8 cellular contexts compared by ENCODE assay signal in the genomic region with DNA sequence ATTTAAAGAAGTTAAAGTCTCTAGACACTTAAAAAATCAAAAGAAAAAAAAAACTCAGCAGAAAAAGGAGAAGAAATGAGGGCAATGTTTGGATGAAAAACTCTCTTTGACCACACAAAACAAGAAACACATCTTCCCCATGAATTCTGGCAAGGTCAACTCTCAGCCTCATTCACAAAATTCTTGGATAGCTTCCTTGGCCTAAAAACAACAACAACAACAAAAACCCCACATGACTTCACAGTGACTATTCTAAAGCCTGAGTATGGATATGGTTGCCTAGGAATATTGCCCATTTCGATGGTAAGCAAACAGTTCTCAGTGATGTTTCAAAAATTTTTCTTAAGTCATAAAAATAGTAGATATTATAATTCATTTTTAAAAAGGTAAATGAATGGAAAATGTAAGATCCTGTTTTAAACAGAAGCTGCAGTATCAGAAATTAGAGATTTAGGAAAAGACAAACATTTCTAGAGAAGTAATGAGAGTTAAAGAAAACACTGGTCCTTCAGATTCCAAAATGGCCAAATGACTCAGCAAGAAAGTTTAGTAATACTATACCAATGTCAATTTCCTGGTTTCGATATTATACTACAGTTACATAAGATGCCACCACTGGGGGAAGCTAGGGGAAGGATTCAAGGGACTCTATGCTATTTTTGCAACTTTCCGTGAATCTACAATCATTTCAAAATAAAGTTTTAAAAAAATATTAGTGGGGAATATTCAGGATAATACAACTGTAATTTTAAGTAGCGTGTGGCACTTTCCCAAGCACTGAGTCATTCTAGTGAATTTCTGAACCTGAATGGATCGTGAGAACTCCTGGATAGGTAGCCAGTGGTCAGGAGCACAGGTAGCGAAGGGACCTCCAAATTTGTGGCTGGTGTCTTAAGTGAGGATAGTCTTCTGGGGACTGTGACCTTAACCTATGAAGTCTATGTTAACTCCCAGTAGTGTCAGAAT.
A peak's percentile ranks its signal among the peaks of the same experiment; 100 is the strongest.
DNase-seq lines count a peak whose midpoint lies in the region; ATAC-seq and TF ChIP-seq lines count a peak whose summit lies in the region.
"Had no signal": no experiment of that assay in that cellular context is flagged by ENCODE, and none has a peak within 500 bp of the region (broad histone marks: within the 10 kb centered on the region; RNA-seq: fewer than 3 reads in every experiment).

No MANE protein-coding gene starts in this region.

- H3K27me3 ChIP-seq in HUES6 (ENCODE audit: control insufficient read depth, insufficient read depth, low read length) (no peaks in the 10 kb centered on the region), tibial artery (no peaks in the 10 kb centered on the region)

- H3K4me3 ChIP-seq in HUES6 (ENCODE audit: low read depth, low read length) (no peak overlapping the region), tibial artery (no peak overlapping the region)

- H3K9me3 ChIP-seq in HUES6 (ENCODE audit: control insufficient read depth, insufficient read depth, low read depth, low read length): peaks cover 14% of the 10 kb centered on the region
- H3K9me3 ChIP-seq in tibial artery: no peaks in the 10 kb centered on the region

- DNase-seq in amniotic stem cell (lab: John Stamatoyannopoulos, UW) (peak; percentile 8), hepatic stellate cell (ENCODE audit: low spot score) (peak; percentile 42), tibial artery (no peak)
- DNase-seq in NK-92 treated with Interleukin-12 subunit alpha and Interleukin-12 subunit beta, amount 100 ng/mL, for 24 hours (lab: John Stamatoyannopoulos, UW): no peak
- DNase-seq: activated CD4-positive, alpha-beta memory T cell treated with anti-CD3 and anti-CD28 coated beads, Interleukin-2, amount 10 ng/mL, durations not matched to agents 7 days and 5 days had no signal

- H3K27ac ChIP-seq in HUES6 (ENCODE audit: low read depth, low read length): 0 out of 2 replicates have a peak overlapping the region, but pooled peaks have one; percentile 26
- peak overlapping the region; percentile 29 to 54 for H3K27ac ChIP-seq in tibial artery

- ATAC-seq in HG03175 (IDR thresholded peaks at IDR 0.05; ENCODE audit: unreplicated experiment) (no peak), GM19463 (IDR thresholded peaks at IDR 0.05; ENCODE audit: unreplicated experiment) (no peak)

- TF ChIP-seq CTCF in tibial artery (IDR thresholded peaks at IDR 0.05): no peak

- no peaks in the 10 kb centered on the region for H3K4me1 ChIP-seq in HUES6 (ENCODE audit: control insufficient read depth, insufficient read depth, low read length)
- peaks cover 0 to 33% (median 18%) of the 10 kb centered on the region in 4 donors for H3K4me1 ChIP-seq in tibial artery

- intact Hi-C loops in tibial artery (cut with DNase I; ENCODE audit: low total_unique reads): no loop called here

- peaks cover 22% of the 10 kb centered on the region for H3K36me3 ChIP-seq in HUES6 (ENCODE audit: control insufficient read depth, insufficient read depth, low read length)
- H3K36me3 ChIP-seq in tibial artery: no peaks in the 10 kb centered on the region

- H3K9ac ChIP-seq in HUES6 (ENCODE audit: low read length): no peak overlapping the region

Comparison
In these comparisons a context has a peak if more than half of its experiments do, and no peak if none do; other contexts are left out.
1. DNase-seq: peak in amniotic stem cell (single experiment) and hepatic stellate cell (single experiment); none in tibial artery (0 of 2) and NK-92 treated with Interleukin-12 subunit alpha and Interleukin-12 subunit beta, amount 100 ng/mL, for 24 hours (single experiment).